Comparison of ENCODE assay signal across 20 cellular contexts in the genomic region with DNA sequence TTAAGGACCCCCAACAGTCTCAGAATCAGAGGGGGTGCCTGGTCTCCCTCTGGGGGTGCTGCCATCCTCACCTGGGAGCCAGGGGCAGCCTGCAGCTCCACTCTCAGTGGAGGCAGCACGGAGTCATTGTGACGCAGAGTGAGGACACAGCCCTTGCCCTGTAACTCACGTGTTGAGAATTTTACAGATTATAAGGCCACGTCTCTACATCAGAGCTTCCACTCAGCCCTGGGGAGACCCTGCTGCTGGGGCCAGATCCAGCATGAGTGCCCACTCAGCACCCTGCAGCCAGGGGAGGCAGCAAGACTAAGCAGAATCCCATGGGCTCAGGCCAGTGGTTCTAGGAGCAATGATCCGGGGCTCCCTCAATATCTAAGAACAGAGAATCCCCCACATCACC.
"Had no signal": no experiment of that assay in that cellular context is flagged by ENCODE, and none has a peak within 500 bp of the region (broad histone marks: within the 10 kb centered on the region; RNA-seq: fewer than 3 reads in every experiment).

No MANE protein-coding gene starts in this region.

- H3K9me3 ChIP-seq: esophagus squamous epithelium, gastroesophageal sphincter, neutrophil, sigmoid colon, stomach, thoracic aorta, transverse colon had no signal

- H3K4me3 ChIP-seq: esophagus squamous epithelium, gastroesophageal sphincter, lung, sigmoid colon, skin epidermis, stomach, thoracic aorta, transverse colon had no signal

- H3K9me3 Mint-ChIP-seq: immature natural killer cell, nephron had no signal

- H3K36me3 ChIP-seq: esophagus squamous epithelium, gastroesophageal sphincter, neutrophil, sigmoid colon, stomach, thoracic aorta, transverse colon had no signal

- DNase-seq: esophagus squamous epithelium; foreskin fibroblast; glutamatergic neuron; immature natural killer cell; left ventricle myocardium superior; mesenchymal stem cell; naive B cell; stimulated activated CD4-positive, alpha-beta T cell treated with anti-CD3 and anti-CD28 coated beads, Interleukin-12 subunit alpha, Interleukin-12 subunit beta, amount 100 ng/mL, for 4 hours; stimulated activated naive CD4-positive, alpha-beta T cell; stomach; substantia nigra; transverse colon had no signal

- H3K4me1 Mint-ChIP-seq: immature natural killer cell had no signal

- H3K4me1 ChIP-seq: gastroesophageal sphincter, sigmoid colon, transverse colon had no signal

- H3K27me3 ChIP-seq: gastroesophageal sphincter, sigmoid colon, transverse colon had no signal

- FAIRE-seq: keratinocyte had no signal

- H3K4me3 Mint-ChIP-seq: immature natural killer cell, nephron had no signal

- H3K27ac Mint-ChIP-seq: immature natural killer cell, naive B cell, nephron had no signal

- ATAC-seq: gastroesophageal sphincter had no signal

- H3K36me3 Mint-ChIP-seq: immature natural killer cell had no signal

- H3K27ac ChIP-seq: esophagus squamous epithelium, gastroesophageal sphincter, neutrophil, sigmoid colon, skin epidermis, stomach, thoracic aorta, transverse colon had no signal
